ENCODE assay signal across 10 cellular contexts in the genomic region with DNA sequence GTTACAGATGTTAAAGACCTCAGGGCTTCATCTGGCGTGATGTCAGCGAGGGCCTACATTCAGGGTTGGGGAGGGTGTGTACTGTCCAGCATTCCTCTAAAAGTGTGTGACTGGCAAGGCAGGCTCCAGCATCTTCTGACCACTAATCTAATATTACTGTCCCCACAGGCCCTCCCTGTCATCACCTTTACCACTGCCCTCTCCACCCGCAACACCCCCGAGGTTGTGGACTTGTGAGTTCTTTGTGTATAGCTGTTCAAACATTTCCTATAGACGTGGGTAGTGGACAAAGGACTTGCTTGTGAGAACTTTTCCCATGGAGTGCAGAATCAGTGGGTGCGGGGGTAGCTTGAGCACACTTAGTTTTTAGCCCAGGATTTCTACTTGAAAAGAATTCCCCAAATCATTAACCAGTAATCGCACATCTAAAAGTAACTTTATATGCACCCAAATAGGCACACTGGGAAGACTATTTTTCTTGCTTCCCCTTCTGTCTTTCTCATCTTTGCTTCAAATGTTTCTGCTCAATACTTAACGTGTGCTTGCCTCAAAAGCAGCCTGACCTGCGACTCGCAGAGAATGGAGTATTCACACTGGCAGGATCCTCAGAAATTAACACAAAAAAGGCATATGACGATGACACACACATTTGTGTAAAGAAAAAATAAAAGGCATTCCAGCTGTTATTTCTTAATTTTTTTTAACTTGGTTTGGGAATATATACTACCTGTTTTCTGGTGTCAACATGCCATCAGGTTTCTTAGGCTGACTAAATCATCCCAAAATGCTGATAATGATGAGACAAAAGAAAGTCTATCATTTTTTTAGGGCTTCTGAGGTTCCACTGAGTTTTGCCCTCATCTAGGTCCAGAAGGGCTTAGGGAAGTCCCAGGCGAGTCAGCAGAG.
DNase-seq lines count a peak whose midpoint lies in the region; ATAC-seq and TF ChIP-seq lines count a peak whose summit lies in the region.
"Had no signal": no experiment of that assay in that cellular context is flagged by ENCODE, and none has a peak within 500 bp of the region (broad histone marks: within the 10 kb centered on the region; RNA-seq: fewer than 3 reads in every experiment).

No MANE protein-coding gene starts in this region.

- peaks cover 0 to 7% of the 10 kb centered on the region in 2 donors for H3K36me3 ChIP-seq in left lung
- no peaks in the 10 kb centered on the region for H3K36me3 ChIP-seq in thyroid gland

- WGBS in thyroid gland, 2 donors = 79 to 85% methylated on average over 12 of the region's 12 CpGs

- H3K27ac ChIP-seq in left lung (peak overlapping the region; percentile 41 to 69), thyroid gland (peak overlapping the region; percentile 81 to 95 (median 93))

- H3K4me3 Mint-ChIP-seq in activated T-cell treated with anti-CD3 and anti-CD28 coated beads, Interleukin-2, amount 50 U/mL, for 4 hours = peak overlapping the region; percentile 8
- H3K4me3 Mint-ChIP-seq in activated naive CD8-positive, alpha-beta T cell treated with anti-CD3 and anti-CD28 coated beads for 36 hours = no peak overlapping the region

- no peak for DNase-seq in activated T-cell treated with anti-CD3 and anti-CD28 coated beads, Interleukin-2, amount 50 U/mL, for 4 hours
- DNase-seq in activated T-cell treated with anti-CD3 and anti-CD28 coated beads for 4 hours (no peak), left lung (no peak), thyroid gland (no peak), NCI-H226 (no peak)
- DNase-seq in activated naive CD8-positive, alpha-beta T cell treated with anti-CD3 and anti-CD28 coated beads for 36 hours = no peak
- no peak for DNase-seq in NK-92 treated with Interleukin-12 subunit alpha and Interleukin-12 subunit beta, amount 100 ng/mL, for 24 hours (lab: John Stamatoyannopoulos, UW)
- DNase-seq: effector CD4-positive, alpha-beta T cell; NCI-H1048 had no signal

- H3K27me3 Mint-ChIP-seq in activated T-cell treated with anti-CD3 and anti-CD28 coated beads, Interleukin-2, amount 50 U/mL, for 4 hours (ENCODE audit: low read depth) = no peaks in the 10 kb centered on the region
- no peaks in the 10 kb centered on the region for H3K27me3 Mint-ChIP-seq in activated naive CD8-positive, alpha-beta T cell treated with anti-CD3 and anti-CD28 coated beads for 36 hours

- no peaks in the 10 kb centered on the region for H3K9me3 Mint-ChIP-seq in activated T-cell treated with anti-CD3 and anti-CD28 coated beads, Interleukin-2, amount 50 U/mL, for 4 hours
- H3K9me3 Mint-ChIP-seq in activated naive CD8-positive, alpha-beta T cell treated with anti-CD3 and anti-CD28 coated beads for 36 hours = peaks cover 2% of the 10 kb centered on the region

- peaks cover 70% of the 10 kb centered on the region for H3K4me1 Mint-ChIP-seq in activated T-cell treated with anti-CD3 and anti-CD28 coated beads, Interleukin-2, amount 50 U/mL, for 4 hours (ENCODE audit: low read depth)
- H3K4me1 Mint-ChIP-seq in activated naive CD8-positive, alpha-beta T cell treated with anti-CD3 and anti-CD28 coated beads for 36 hours = peaks cover 74% of the 10 kb centered on the region

- H3K4me1 ChIP-seq in left lung (peaks cover 20 to 59% of the 10 kb centered on the region in 2 donors), thyroid gland (peaks cover 28 to 54% of the 10 kb centered on the region in 2 donors)

- peaks cover 63% of the 10 kb centered on the region for H3K36me3 Mint-ChIP-seq in activated T-cell treated with anti-CD3 and anti-CD28 coated beads, Interleukin-2, amount 50 U/mL, for 4 hours (ENCODE audit: insufficient read depth)
- peaks cover 85% of the 10 kb centered on the region for H3K36me3 Mint-ChIP-seq in activated naive CD8-positive, alpha-beta T cell treated with anti-CD3 and anti-CD28 coated beads for 36 hours

- H3K27ac Mint-ChIP-seq in activated naive CD8-positive, alpha-beta T cell treated with anti-CD3 and anti-CD28 coated beads for 36 hours = peak overlapping the region; percentile 91

- H3K9me3 ChIP-seq in left lung (no peaks in the 10 kb centered on the region), thyroid gland (no peaks in the 10 kb centered on the region)

- TF ChIP-seq CTCF in left lung (IDR thresholded peaks at IDR 0.05) = no peak
- no peak for TF ChIP-seq CTCF in thyroid gland (IDR thresholded peaks at IDR 0.05)

- intact Hi-C loops in left lung (cut with DNase I) (loop anchor here in 1 of 2 donors (10.0 kb wide), 1 partner anchor 52 kb away; no protein-coding TSS in a partner anchor), thyroid gland (cut with DNase I) (no loop called here)

- no peak for ATAC-seq in activated T-cell treated with anti-CD3 and anti-CD28 coated beads, Interleukin-2, amount 50 U/mL, for 4 hours
- ATAC-seq in left lung (no peak), GM21526 (IDR thresholded peaks at IDR 0.05; ENCODE audit: low FRiP score, unreplicated experiment) (no peak)

- TF ChIP-seq POLR2A in thyroid gland (IDR thresholded peaks at IDR 0.05) = no peak

- H3K27me3 ChIP-seq in left lung (no peaks in the 10 kb centered on the region), thyroid gland (no peaks in the 10 kb centered on the region)

- H3K4me3 ChIP-seq in left lung (no peak overlapping the region), thyroid gland (replicated peaks in 1 of 3) (no peak overlapping the region)
